In the genomic region with DNA sequence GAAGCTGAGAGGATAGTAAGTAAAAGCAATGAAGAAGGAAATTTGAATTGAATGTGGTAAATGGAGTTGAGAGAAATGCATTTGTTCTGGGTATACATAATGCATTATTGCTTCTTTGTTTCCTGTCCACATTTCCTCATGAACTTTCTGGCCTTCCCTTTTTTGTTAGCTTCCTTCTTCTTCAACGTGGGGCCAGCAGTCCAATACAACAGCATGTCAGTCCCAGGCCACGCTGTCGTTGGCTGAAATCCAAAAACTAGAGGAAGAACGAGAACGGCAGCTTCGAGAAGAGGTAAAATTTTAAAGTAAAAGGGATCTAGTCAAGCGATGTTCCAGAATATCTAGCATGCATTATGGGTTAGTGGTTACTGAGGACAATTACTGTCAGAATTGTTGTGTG, we compare ENCODE assay signal across 10 cellular contexts. TPM values are rescaled to one million over a fixed set of nuclear protein-coding genes. Genes with fewer than 3 reads are reported as not detected.
A peak's percentile ranks its signal among the peaks of the same experiment; 100 is the strongest.
DNase-seq lines count a peak whose midpoint lies in the region; ATAC-seq and TF ChIP-seq lines count a peak whose summit lies in the region.
"Had no signal": no experiment of that assay in that cellular context is flagged by ENCODE, and none has a peak within 500 bp of the region (broad histone marks: within the 10 kb centered on the region; RNA-seq: fewer than 3 reads in every experiment).

No MANE protein-coding gene starts in this region.

- WGBS in heart left ventricle, 4 donors: 11 to 17% (median 14%) methylated on average over 7 of the region's 7 CpGs

- H3K79me2 ChIP-seq in PC-9 (ENCODE audit: low read depth): no peaks in the 10 kb centered on the region

- H3K9me3 ChIP-seq in heart left ventricle (no peaks in the 10 kb centered on the region), PC-9 (ENCODE audit: insufficient read depth, low read depth) (no peaks in the 10 kb centered on the region)

- H3K27me3 ChIP-seq in HL-60 (ENCODE audit: insufficient read depth, poor library complexity, severe bottlenecking) (no peaks in the 10 kb centered on the region), heart left ventricle (no peaks in the 10 kb centered on the region), PC-9 (ENCODE audit: insufficient read depth, low read depth) (no peaks in the 10 kb centered on the region)

- no TSS peak for BruUV-seq in PC-9 (replicated peaks; lab: Mats Ljungman, UMichigan)

- H3K4me2 ChIP-seq in PC-9: no peak overlapping the region

- H3K36me3 ChIP-seq in heart left ventricle: peaks cover 0 to 87% (median 69%) of the 10 kb centered on the region in 9 donors
- H3K36me3 ChIP-seq in PC-9 (ENCODE audit: low read depth): peaks cover 45% of the 10 kb centered on the region

- DNase-seq in HL-60 (ENCODE audit: low read depth in 1 of 2, low spot score in 1 of 2) (peak; percentile 80 to 95), T-cell (peak in 2 of 34 experiments; percentile 3 to 17), heart left ventricle (peak in 4 of 5 donors; percentile 46 to 62 (median 52)), pons (ENCODE audit: low spot score) (peak; percentile 89), PC-9 (no peak), COR-L47 (lab: John Stamatoyannopoulos, UW) (no peak), NCI-H69 (lab: John Stamatoyannopoulos, UW) (no peak)
- DNase-seq: activated gamma-delta T cell, NCI-H2029 had no signal

- H3K4me3 Mint-ChIP-seq in T-cell: no peak overlapping the region

- ATAC-seq in T-cell (replicated peaks in 1 of 4) (no peak), heart left ventricle (peak in 3 of 4 donors; percentile 35 to 44 (median 37)), GM18867 (IDR thresholded peaks at IDR 0.05; ENCODE audit: unreplicated experiment) (no peak)

- CTCF ChIA-PET in T-cell (lab: Charles Lee) (no interaction called here), PC-9 (lab: Charles Lee) (no interaction called here)

- POLR2A ChIA-PET in T-cell (lab: Charles Lee) (interaction anchor here (0.5 to 0.6 kb wide), 3 partner anchors 411 to 1186 kb away, joined by 3 read pairs; no protein-coding TSS in a partner anchor), PC-9 (lab: Charles Lee; ENCODE audit: unreplicated experiment) (interaction anchor here (0.6 kb wide), 1 partner anchor 149 kb away, joined by 7 read pairs; no protein-coding TSS in a partner anchor)

- H3K4me1 Mint-ChIP-seq in T-cell: peaks cover 23 to 35% (median 33%) of the 10 kb centered on the region in 3 donors

- H3K9me3 Mint-ChIP-seq in T-cell: no peaks in the 10 kb centered on the region

- intact Hi-C loops in heart left ventricle (cut with DNase I): loop anchor here in 1 of 10 donors (10.0 kb wide), 1 partner anchor 235 kb away; no protein-coding TSS in a partner anchor
- intact Hi-C loops in PC-9 (cut with micrococcal nuclease; ENCODE audit: unreplicated experiment): loop anchor here (5.0 kb wide), 1 partner anchor 413 kb away; a partner anchor contains a TSS

- H3K27me3 Mint-ChIP-seq in T-cell: no peaks in the 10 kb centered on the region

- peak overlapping the region; percentile 74 for H3K27ac ChIP-seq in HL-60 (replicated peaks)
- peak overlapping the region in 1 of 12 donors; percentile 72 for H3K27ac ChIP-seq in heart left ventricle
- H3K27ac ChIP-seq in PC-9: no peak overlapping the region

- H3K4me1 ChIP-seq in heart left ventricle (peaks cover 0 to 36% (median 27%) of the 10 kb centered on the region in 12 donors), PC-9 (replicated peaks; ENCODE audit: insufficient read depth) (peaks cover 24% of the 10 kb centered on the region)

- H2AFZ ChIP-seq in PC-9: no peak overlapping the region

- H4K20me1 ChIP-seq in PC-9 (ENCODE audit: insufficient read depth): no peaks in the 10 kb centered on the region; the same call in 1 of the 2 replicates

- H3F3A ChIP-seq in PC-9 (ENCODE audit: insufficient read depth, low read depth): peaks cover 48% of the 10 kb centered on the region

- H3K36me3 Mint-ChIP-seq in T-cell: peaks cover 54% of the 10 kb centered on the region

- H3K4me3 ChIP-seq in HL-60 (replicated peaks; ENCODE audit: insufficient read depth, low read length) (no peak overlapping the region), heart left ventricle (no peak overlapping the region), PC-9 (no peak overlapping the region)

- peak overlapping the region; percentile 41 to 51 for H3K27ac Mint-ChIP-seq in T-cell

- H3K9me2 ChIP-seq in PC-9 (ENCODE audit: insufficient read depth): no peaks in the 10 kb centered on the region

- TF ChIP-seq POLR2A in heart left ventricle (IDR thresholded peaks at IDR 0.05): no peak

- TF ChIP-seq CTCF in HL-60 (IDR thresholded peaks at IDR 0.05; ENCODE audit: insufficient read depth, low read length) (no peak), heart left ventricle (IDR thresholded peaks at IDR 0.05) (no peak), PC-9 (conservative IDR thresholded peaks at IDR 0.05) (no peak)

RNA-seq across cellular contexts. Expression of a gene that starts 30.4 kb away (rescaled TPM):
- total RNA-seq in T-cell (1 to 10 TPM in 4 of 5 donors, under 1 TPM in 1; 0.96 to 4.1 (median 3.2) TPM), heart left ventricle (1 to 10 TPM in 3 of 9 donors, under 1 TPM in 6; 0.38 to 2.9 (median 0.74) TPM), PC-9 (2021) (10.4 and 20.0 TPM in 2 replicates)
- under 1 TPM; 0.46 to 0.88 TPM for polyA plus RNA-seq in heart left ventricle

Comparison
In these comparisons a context has a peak if more than half of its experiments do, and no peak if none do; other contexts are left out.
1. DNase-seq: peak in HL-60 (2 of 2), heart left ventricle (4 of 5) and pons (single experiment); none in PC-9 (0 of 2), COR-L47 (single experiment) and NCI-H69 (single experiment).
2. ATAC-seq: peak in heart left ventricle (3 of 4); none in T-cell (0 of 4) and GM18867 (single experiment).